Comparison of ENCODE assay signal across 2 cellular contexts in genomic region chr17:34416116-34416515, GRCh38.
TF ChIP-seq lines count a peak whose summit lies in the region.

No MANE protein-coding gene starts in this region.

TF ChIP-seq in HepG2, 621 proteins besides CTCF, POLR2A, EP300 and RAD21:
- TF ChIP-seq ZNF12 (CRISPR knock-in tag; IDR thresholded peaks at IDR 0.05) = peak; percentile 67
- no peak for TF ChIP-seq REL (CRISPR knock-in tag; conservative IDR thresholded peaks at IDR 0.05)

TF ChIP-seq in H1, 55 proteins besides CTCF, POLR2A, EP300 and RAD21:
- no peak for TF ChIP-seq RFX5 (IDR thresholded peaks at IDR 0.05; ENCODE audit: borderline replicate concordance, low read depth, low read length)
- TF ChIP-seq KDM5A (IDR thresholded peaks at IDR 0.05; ENCODE audit: low read length) = no peak
- TF ChIP-seq ASH2L (IDR thresholded peaks at IDR 0.05; ENCODE audit: low read length) = no peak
- no peak for TF ChIP-seq CEBPB (IDR thresholded peaks at IDR 0.05; ENCODE audit: low read depth, low read length)
- no peak for TF ChIP-seq CHD7 (IDR thresholded peaks at IDR 0.05; ENCODE audit: insufficient replicate concordance, low read length)
- no peak for TF ChIP-seq KDM1A (IDR thresholded peaks at IDR 0.05; ENCODE audit: borderline replicate concordance, low read length)
- no peak for TF ChIP-seq BRCA1 (IDR thresholded peaks at IDR 0.05; ENCODE audit: low read depth, low read length)
- TF ChIP-seq TBP (IDR thresholded peaks at IDR 0.05; ENCODE audit: low read depth, low read length) = no peak
- no peak for TF ChIP-seq TAF7 (optimal IDR thresholded peaks at IDR 0.05; ENCODE audit: borderline replicate concordance, low read depth, low read length)
- no peak for TF ChIP-seq SP2 (IDR thresholded peaks at IDR 0.05; ENCODE audit: low read length)
- no peak for TF ChIP-seq TCF12 (IDR thresholded peaks at IDR 0.05; ENCODE audit: low read depth, low read length)
- TF ChIP-seq CBX8 (IDR thresholded peaks at IDR 0.05; ENCODE audit: borderline replicate concordance, low read depth, low read length) = no peak
- TF ChIP-seq EZH2 (IDR thresholded peaks at IDR 0.05; ENCODE audit: low read depth, low read length, severe bottlenecking) = no peak
- TF ChIP-seq SAP30 (IDR thresholded peaks at IDR 0.05; ENCODE audit: insufficient read depth, insufficient replicate concordance, low read length) = no peak
- no peak for TF ChIP-seq ATF2 (IDR thresholded peaks at IDR 0.05; ENCODE audit: low read length)
- TF ChIP-seq TAF1 (IDR thresholded peaks at IDR 0.05; ENCODE audit: low read depth, low read length) = no peak
- no peak for TF ChIP-seq GABPA (IDR thresholded peaks at IDR 0.05; ENCODE audit: borderline replicate concordance, insufficient read depth, low read length)
- no peak for TF ChIP-seq HDAC6 (IDR thresholded peaks at IDR 0.05; ENCODE audit: low read depth, low read length)
